8 cellular contexts compared by ENCODE assay signal in genomic region chr22:22955866-22956535, GRCh38.
DNase-seq lines count a peak whose midpoint lies in the region; ATAC-seq and TF ChIP-seq lines count a peak whose summit lies in the region.

No MANE protein-coding gene starts in this region.

- no peaks in the 10 kb centered on the region for H3K4me1 Mint-ChIP-seq in osteocyte (ENCODE audit: unreplicated experiment)

- no peaks in the 10 kb centered on the region for H3K36me3 Mint-ChIP-seq in osteocyte (ENCODE audit: unreplicated experiment)

- H3K27ac Mint-ChIP-seq in osteocyte (ENCODE audit: unreplicated experiment): no peak overlapping the region

- H3K27me3 Mint-ChIP-seq in osteocyte (ENCODE audit: unreplicated experiment): peaks cover 28% of the 10 kb centered on the region

- TF ChIP-seq CTCF in osteocyte (IDR thresholded peaks at IDR 0.05): peak; percentile 84

- no peaks in the 10 kb centered on the region for H3K9me3 Mint-ChIP-seq in osteocyte (ENCODE audit: unreplicated experiment)

- no peak overlapping the region for H3K4me3 Mint-ChIP-seq in osteocyte (ENCODE audit: unreplicated experiment)

- no peak for ATAC-seq in HG03378 (IDR thresholded peaks at IDR 0.05; ENCODE audit: unreplicated experiment)

- DNase-seq in COLO668 (lab: John Stamatoyannopoulos, UW; ENCODE audit: unreplicated experiment) (peak; percentile 51), HT1080 (ENCODE audit: low read depth) (peak; percentile 41), RKO (ENCODE audit: low spot score) (peak; percentile 68), foreskin melanocyte (peak; percentile 37), osteocyte (ENCODE audit: extremely low spot score, unreplicated experiment) (no peak), ureter (ENCODE audit: low spot score) (peak; percentile 75)
- peak; percentile 28 for DNase-seq in activated T-helper 9 cell treated with anti-CD3 and anti-CD28 coated beads, Interleukin-2, amount 50 U/mL, for 16 hours (ENCODE audit: low read depth)
